ENCODE assay signal across 1 cellular context in the genomic region with DNA sequence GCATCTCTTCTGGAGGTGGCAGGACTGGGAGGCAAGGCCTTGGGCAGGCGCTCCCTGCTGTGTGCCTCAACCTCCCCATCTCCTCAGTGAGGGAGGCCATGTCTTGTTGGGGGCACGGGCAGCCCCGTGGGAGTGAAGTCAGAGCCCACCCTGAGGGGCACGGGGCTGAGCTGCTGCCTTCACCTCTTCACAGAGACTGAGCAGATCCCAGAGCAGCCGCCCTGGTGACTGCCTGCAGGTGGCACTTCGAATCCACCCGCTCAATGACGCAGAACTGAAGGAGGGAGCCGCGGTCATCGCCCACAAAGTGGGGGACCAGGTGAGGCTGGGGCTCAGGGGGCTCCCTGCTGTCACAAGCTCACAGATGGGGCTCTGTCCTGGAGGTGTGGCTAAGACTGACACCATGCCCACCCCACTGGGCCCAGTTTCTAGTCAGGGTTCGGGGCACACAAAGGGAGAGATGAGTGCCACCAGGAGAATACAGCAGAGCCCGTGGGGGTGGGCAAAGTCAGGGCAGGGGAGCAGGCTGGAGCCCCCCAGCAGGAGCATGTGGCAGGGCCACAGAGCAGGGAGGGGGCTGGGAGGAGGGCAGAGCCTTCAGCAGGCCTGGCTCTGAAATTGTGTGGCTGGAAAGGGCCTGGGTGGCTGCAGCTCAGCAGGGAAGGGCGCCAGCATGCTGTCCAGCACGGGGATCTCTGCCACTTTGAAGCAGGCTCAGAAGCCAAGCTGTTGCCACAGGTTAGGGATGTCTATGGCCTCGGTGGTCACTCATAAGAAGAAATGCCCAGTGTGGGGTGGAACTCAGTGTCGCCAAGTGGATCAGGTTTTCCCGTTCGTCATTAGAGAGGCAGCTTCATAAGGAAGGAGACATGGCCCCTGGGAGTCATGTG.
TF ChIP-seq lines count a peak whose summit lies in the region.

No MANE protein-coding gene starts in this region.

TF ChIP-seq in IMR-90, 13 proteins besides CTCF, POLR2A, EP300 and RAD21:
- TF ChIP-seq CHD1 (IDR thresholded peaks at IDR 0.05; ENCODE audit: low read depth, low read length) (no peak), CEBPB (IDR thresholded peaks at IDR 0.05; ENCODE audit: low read depth, low read length) (no peak), MXI1 (IDR thresholded peaks at IDR 0.05; ENCODE audit: borderline replicate concordance, low read depth, low read length) (no peak), BHLHE40 (IDR thresholded peaks at IDR 0.05; ENCODE audit: low read depth, low read length) (no peak), MAZ (IDR thresholded peaks at IDR 0.05; ENCODE audit: borderline replicate concordance, low read depth, low read length) (no peak), RFX5 (IDR thresholded peaks at IDR 0.05; ENCODE audit: low read depth, low read length) (no peak), MAFK (IDR thresholded peaks at IDR 0.05; ENCODE audit: low read depth, low read length) (no peak), RCOR1 (IDR thresholded peaks at IDR 0.05; ENCODE audit: insufficient replicate concordance, low read length) (no peak), SMC3 (IDR thresholded peaks at IDR 0.05; ENCODE audit: low read depth, low read length) (no peak), FOS (IDR thresholded peaks at IDR 0.05; ENCODE audit: low read depth, low read length) (no peak), NFE2L2 (IDR thresholded peaks at IDR 0.05; ENCODE audit: low read depth, low read length) (no peak)
- TF ChIP-seq, protein P1, sequence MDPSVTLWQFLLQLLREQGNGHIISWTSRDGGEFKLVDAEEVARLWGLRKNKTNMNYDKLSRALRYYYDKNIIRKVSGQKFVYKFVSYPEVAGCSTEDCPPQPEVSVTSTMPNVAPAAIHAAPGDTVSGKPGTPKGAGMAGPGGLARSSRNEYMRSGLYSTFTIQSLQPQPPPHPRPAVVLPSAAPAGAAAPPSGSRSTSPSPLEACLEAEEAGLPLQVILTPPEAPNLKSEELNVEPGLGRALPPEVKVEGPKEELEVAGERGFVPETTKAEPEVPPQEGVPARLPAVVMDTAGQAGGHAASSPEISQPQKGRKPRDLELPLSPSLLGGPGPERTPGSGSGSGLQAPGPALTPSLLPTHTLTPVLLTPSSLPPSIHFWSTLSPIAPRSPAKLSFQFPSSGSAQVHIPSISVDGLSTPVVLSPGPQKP (IDR thresholded peaks at IDR 0.05; ENCODE audit: borderline replicate concordance, low read depth, low read length) = no peak
- TF ChIP-seq, protein P2, sequence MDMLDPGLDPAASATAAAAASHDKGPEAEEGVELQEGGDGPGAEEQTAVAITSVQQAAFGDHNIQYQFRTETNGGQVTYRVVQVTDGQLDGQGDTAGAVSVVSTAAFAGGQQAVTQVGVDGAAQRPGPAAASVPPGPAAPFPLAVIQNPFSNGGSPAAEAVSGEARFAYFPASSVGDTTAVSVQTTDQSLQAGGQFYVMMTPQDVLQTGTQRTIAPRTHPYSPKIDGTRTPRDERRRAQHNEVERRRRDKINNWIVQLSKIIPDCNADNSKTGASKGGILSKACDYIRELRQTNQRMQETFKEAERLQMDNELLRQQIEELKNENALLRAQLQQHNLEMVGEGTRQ (IDR thresholded peaks at IDR 0.05; ENCODE audit: low read depth, low read length) = no peak
